ENCODE assay signal across 11 cellular contexts in the genomic region with DNA sequence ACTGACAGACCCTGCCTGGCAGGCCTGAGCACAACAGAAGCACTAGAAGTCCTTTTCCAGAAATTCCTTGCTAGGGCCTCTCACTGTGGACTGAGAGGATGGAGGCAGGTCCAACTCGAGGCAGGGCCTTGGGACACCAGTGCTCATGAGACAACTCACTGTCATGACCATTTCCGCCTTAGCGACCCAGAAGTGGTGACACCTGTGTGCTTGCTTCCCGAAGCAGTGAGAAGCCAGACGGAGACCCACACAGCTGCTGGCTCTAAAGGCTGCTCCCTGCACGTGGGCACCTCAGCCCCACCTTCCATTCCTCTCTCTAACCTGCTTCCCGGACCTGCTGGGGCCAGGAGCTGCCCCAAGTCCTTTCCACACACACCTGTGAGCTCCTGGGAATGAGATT. TPM values are rescaled to one million over a fixed set of nuclear protein-coding genes. Genes with fewer than 3 reads are reported as not detected.
DNase-seq lines count a peak whose midpoint lies in the region; ATAC-seq and TF ChIP-seq lines count a peak whose summit lies in the region.
"Had no signal": no experiment of that assay in that cellular context is flagged by ENCODE, and none has a peak within 500 bp of the region (broad histone marks: within the 10 kb centered on the region; RNA-seq: fewer than 3 reads in every experiment).

No MANE protein-coding gene starts in this region.

- no peak overlapping the region for H2BK15ac ChIP-seq in neuronal stem cell (ENCODE audit: low read length)

- H3F3A ChIP-seq in smooth muscle cell (ENCODE audit: low read depth) = no peaks in the 10 kb centered on the region

- H3K4me2 ChIP-seq in OCI-LY3 (ENCODE audit: low read length) (peak overlapping the region; percentile 56), neuronal stem cell (ENCODE audit: insufficient read depth, low read length, poor library complexity, severe bottlenecking) (no peak overlapping the region), smooth muscle cell (no peak overlapping the region)

- no peak overlapping the region for H2BK120ac ChIP-seq in neuronal stem cell (ENCODE audit: low read depth, low read length)

- H3K9ac ChIP-seq in OCI-LY3 (ENCODE audit: low read length) = peak overlapping the region; percentile 52; the same call in 1 of the 2 replicates
- H3K9ac ChIP-seq in neuronal stem cell (ENCODE audit: low read depth, low read length, poor library complexity) = no peak overlapping the region
- no peak overlapping the region for H3K9ac ChIP-seq in smooth muscle cell (ENCODE audit: low read depth)

- H3K79me1 ChIP-seq in neuronal stem cell (ENCODE audit: low read depth, low read length) = no peaks in the 10 kb centered on the region

- peak overlapping the region; percentile 42 for H2BK12ac ChIP-seq in neuronal stem cell (ENCODE audit: low read length)

- H4K20me1 ChIP-seq in OCI-LY3 (ENCODE audit: insufficient read depth, low read length) (no peaks in the 10 kb centered on the region), smooth muscle cell (ENCODE audit: low read depth) (no peaks in the 10 kb centered on the region)

- ATAC-seq in GM18868 (IDR thresholded peaks at IDR 0.05; ENCODE audit: unreplicated experiment) (peak; percentile 16), HG02678 (IDR thresholded peaks at IDR 0.05; ENCODE audit: unreplicated experiment) (peak; percentile 28), GM21390 (IDR thresholded peaks at IDR 0.05; ENCODE audit: unreplicated experiment) (no peak)

- H3K23ac ChIP-seq in neuronal stem cell (ENCODE audit: low read depth, low read length, poor library complexity) = no peak overlapping the region

- peak overlapping the region; percentile 62; the same call in 1 of the 2 replicates for H2AFZ ChIP-seq in OCI-LY3 (ENCODE audit: low read depth, low read length)
- peak overlapping the region; percentile 82 for H2AFZ ChIP-seq in neuronal stem cell (ENCODE audit: low read length)
- no peak overlapping the region for H2AFZ ChIP-seq in smooth muscle cell (ENCODE audit: low read depth)

- no peak overlapping the region for H2BK5ac ChIP-seq in neuronal stem cell (ENCODE audit: low read length)

- no CpG with 5 or more reads among the region's 7 CpGs for WGBS in neuronal stem cell (ENCODE audit: extremely low coverage in 2 of 2, insufficient read length in 2 of 2, insufficient replicate concordance in 1 of 2), 2 donors
- WGBS in smooth muscle cell (ENCODE audit: low lambda C conversion rate) = 78% methylated on average over 7 of the region's 7 CpGs

- H3K18ac ChIP-seq in neuronal stem cell (ENCODE audit: low read length) = peak overlapping the region; percentile 73

- no peak overlapping the region for H3K14ac ChIP-seq in neuronal stem cell (ENCODE audit: low read length)

- H4K8ac ChIP-seq in neuronal stem cell (ENCODE audit: low read depth, low read length) = no peak overlapping the region

- no peak overlapping the region for H3K4ac ChIP-seq in neuronal stem cell (ENCODE audit: low read length)

- peak overlapping the region; percentile 22 for H3K4me3 ChIP-seq in OCI-LY3 (ENCODE audit: low read length)
- peak overlapping the region in 1 of 2 donors; percentile 18 for H3K4me3 ChIP-seq in neuronal stem cell (ENCODE audit: low read length in 2 of 2)
- no peak overlapping the region for H3K4me3 ChIP-seq in smooth muscle cell
- H3K4me3 ChIP-seq: esophagus muscularis mucosa had no signal

- no peak overlapping the region for H4K91ac ChIP-seq in neuronal stem cell (ENCODE audit: low read depth, low read length, poor library complexity)

- peak overlapping the region; percentile 63 for H3K27ac ChIP-seq in OCI-LY3 (ENCODE audit: low read length)
- no peak overlapping the region for H3K27ac ChIP-seq in neuronal stem cell (replicated peaks; ENCODE audit: low read length)
- no peak overlapping the region for H3K27ac ChIP-seq in smooth muscle cell (ENCODE audit: low read depth)
- H3K27ac ChIP-seq: esophagus muscularis mucosa had no signal

- TF ChIP-seq CTCF in OCI-LY3 (IDR thresholded peaks at IDR 0.05; ENCODE audit: low read depth, low read length) (no peak), smooth muscle cell (IDR thresholded peaks at IDR 0.05; ENCODE audit: borderline replicate concordance, insufficient read depth, poor library complexity, severe bottlenecking) (no peak)

- H2AK5ac ChIP-seq in neuronal stem cell (ENCODE audit: low read depth, low read length) = no peak overlapping the region

- H3K4me1 ChIP-seq in OCI-LY3 (ENCODE audit: low read length) (peaks cover 38% of the 10 kb centered on the region), neuronal stem cell (ENCODE audit: control insufficient read depth in 2 of 2, insufficient read depth in 1 of 2, low read depth in 1 of 2, low read length in 2 of 2) (peaks cover 6 to 8% of the 10 kb centered on the region in 2 donors), smooth muscle cell (ENCODE audit: low read depth) (no peaks in the 10 kb centered on the region)

- DNase-seq in neuronal stem cell (ENCODE audit: low spot score) = no peak
- DNase-seq in smooth muscle cell (lab: John Stamatoyannopoulos, UW; ENCODE audit: unreplicated experiment) = no peak
- DNase-seq in NCI-H1092 treated with DMSO at 0.1 percent for 48 hours (lab: John Stamatoyannopoulos, UW) = no peak
- DNase-seq: activated CD4-positive, alpha-beta T cell treated with anti-CD3 and anti-CD28 coated beads, Interleukin-2, amount 10 ng/mL, durations not matched to agents 7 days and 5 days; Calu3; cerebellar nuclear complex had no signal

- H3K9me3 ChIP-seq in OCI-LY3 (ENCODE audit: insufficient read depth, low read length) (no peaks in the 10 kb centered on the region), neuronal stem cell (replicated peaks in 1 of 2; ENCODE audit: control insufficient read depth in 2 of 2, insufficient read depth in 1 of 2, low read depth in 1 of 2, low read length in 2 of 2) (no peaks in the 10 kb centered on the region), smooth muscle cell (replicated peaks; ENCODE audit: low read depth) (no peaks in the 10 kb centered on the region)
- H3K9me3 ChIP-seq: esophagus muscularis mucosa had no signal

- H3K27me3 ChIP-seq in OCI-LY3 (ENCODE audit: low read depth, low read length) (no peaks in the 10 kb centered on the region), neuronal stem cell (ENCODE audit: control insufficient read depth in 3 of 3, insufficient read depth in 3 of 3, low read depth in 1 of 3, low read length in 3 of 3) (peaks cover 0 to 31% (median 0%) of the 10 kb centered on the region in 3 experiments), smooth muscle cell (ENCODE audit: low read depth) (no peaks in the 10 kb centered on the region)
- H3K27me3 ChIP-seq: esophagus muscularis mucosa had no signal

- no peaks in the 10 kb centered on the region for H3K36me3 ChIP-seq in OCI-LY3 (replicated peaks; ENCODE audit: low read depth, low read length)
- no peaks in the 10 kb centered on the region for H3K36me3 ChIP-seq in neuronal stem cell (replicated peaks in 1 of 2; ENCODE audit: control insufficient read depth in 2 of 2, insufficient read depth in 2 of 2, low read length in 2 of 2)
- no peaks in the 10 kb centered on the region for H3K36me3 ChIP-seq in smooth muscle cell (ENCODE audit: low read depth)
- H3K36me3 ChIP-seq: esophagus muscularis mucosa had no signal

- no peaks in the 10 kb centered on the region for H3K79me2 ChIP-seq in OCI-LY3 (ENCODE audit: low read length)
- H3K79me2 ChIP-seq in smooth muscle cell (ENCODE audit: low read depth) = no peaks in the 10 kb centered on the region

RNA-seq across cellular contexts. Expression of gene KCNC4, which starts 33.0 kb away (rescaled TPM):
- 3.3 TPM for polyA plus RNA-seq in neuronal stem cell (2013, experiment 1 of 2)
- polyA plus RNA-seq in neuronal stem cell (2013, experiment 2 of 2) = 3.2 TPM
- 2.0 and 4.6 TPM in 2 replicates for total RNA-seq in smooth muscle cell
- polyA plus RNA-seq in smooth muscle cell = 5.3 and 6.0 TPM in 2 replicates
